ENCODE assay signal across 1 cellular context in the genomic region with DNA sequence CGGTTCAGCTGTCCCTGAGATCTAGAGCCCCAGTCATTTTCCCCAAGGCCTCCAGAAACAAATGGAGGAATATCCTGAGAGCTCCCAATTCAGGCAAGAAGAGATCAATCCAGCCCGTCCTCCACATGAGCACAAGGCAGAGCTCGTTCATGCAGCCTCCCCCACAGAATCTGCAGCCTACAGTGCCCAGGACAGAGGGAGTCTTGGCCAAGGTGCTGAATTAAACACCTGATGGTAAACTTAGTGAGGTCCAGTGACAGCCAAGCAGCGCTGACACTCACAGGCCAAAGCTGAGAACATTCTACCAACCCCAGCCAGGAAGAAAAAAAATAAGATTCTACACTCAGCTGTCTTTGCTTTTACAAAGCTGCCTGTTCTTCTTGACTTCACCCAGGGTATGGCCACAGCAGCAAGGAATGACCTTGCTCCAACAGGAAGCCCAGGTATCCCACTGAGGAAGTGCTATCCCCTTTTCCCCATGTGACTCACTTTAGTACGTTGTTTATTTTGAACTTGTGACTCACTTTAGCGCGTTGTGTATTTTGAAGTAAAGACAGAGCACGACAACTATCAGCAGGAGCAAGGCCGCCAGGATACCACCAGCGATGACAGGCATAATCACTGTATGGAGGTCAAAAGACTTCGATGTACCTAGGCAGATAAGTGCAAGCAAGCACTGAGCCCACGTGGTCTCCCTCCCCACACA.
TF ChIP-seq lines count a peak whose summit lies in the region.

No MANE protein-coding gene starts in this region.

TF ChIP-seq in IMR-90, 13 proteins besides CTCF, POLR2A, EP300 and RAD21:
- TF ChIP-seq USF2 (IDR thresholded peaks at IDR 0.05; ENCODE audit: low read depth, low read length), result no peak
- no peak for TF ChIP-seq RFX5 (IDR thresholded peaks at IDR 0.05; ENCODE audit: low read depth, low read length)
- no peak for TF ChIP-seq NFE2L2 (IDR thresholded peaks at IDR 0.05; ENCODE audit: low read depth, low read length)
- TF ChIP-seq MAZ (IDR thresholded peaks at IDR 0.05; ENCODE audit: borderline replicate concordance, low read depth, low read length), result no peak
- TF ChIP-seq CEBPB (IDR thresholded peaks at IDR 0.05; ENCODE audit: low read depth, low read length), result no peak
- TF ChIP-seq FOS (IDR thresholded peaks at IDR 0.05; ENCODE audit: low read depth, low read length), result no peak
- TF ChIP-seq RCOR1 (IDR thresholded peaks at IDR 0.05; ENCODE audit: insufficient replicate concordance, low read length), result no peak
TF ChIP-seq in IMR-90: peak in this region for 0.
